Comparison of ENCODE assay signal across 1 cellular context in genomic region chr22:41480397-41480735, GRCh38.
TF ChIP-seq lines count a peak whose summit lies in the region.

No MANE protein-coding gene starts in this region.

TF ChIP-seq in HepG2, 621 proteins besides CTCF, POLR2A, EP300 and RAD21:
- TF ChIP-seq, protein P1, sequence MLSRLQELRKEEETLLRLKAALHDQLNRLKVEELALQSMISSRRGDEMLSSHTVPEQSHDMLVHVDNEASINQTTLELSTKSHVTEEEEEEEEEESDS (CRISPR knock-in tag; IDR thresholded peaks at IDR 0.05; ENCODE audit: borderline replicate concordance): no peak
- TF ChIP-seq ZBTB20 (CRISPR knock-in tag; IDR thresholded peaks at IDR 0.05; ENCODE audit: borderline replicate concordance, low read depth): no peak
- no peak for TF ChIP-seq ZNF451 (CRISPR knock-in tag; IDR thresholded peaks at IDR 0.05)
- no peak for TF ChIP-seq MYC (CRISPR knock-in tag; IDR thresholded peaks at IDR 0.05; ENCODE audit: borderline replicate concordance)
- no peak for TF ChIP-seq KAT2B (IDR thresholded peaks at IDR 0.05; ENCODE audit: borderline replicate concordance, low read depth, low read length)
- no peak for TF ChIP-seq TSC22D2 (CRISPR knock-in tag; IDR thresholded peaks at IDR 0.05; ENCODE audit: borderline replicate concordance)
- TF ChIP-seq ZNF143 (CRISPR knock-in tag; IDR thresholded peaks at IDR 0.05): no peak
- TF ChIP-seq SNAPC2 (CRISPR knock-in tag; IDR thresholded peaks at IDR 0.05): no peak
- no peak for TF ChIP-seq PLRG1 (conservative IDR thresholded peaks at IDR 0.05)
- TF ChIP-seq DNMT1 (CRISPR knock-in tag; IDR thresholded peaks at IDR 0.05): no peak
- TF ChIP-seq, protein P2, sequence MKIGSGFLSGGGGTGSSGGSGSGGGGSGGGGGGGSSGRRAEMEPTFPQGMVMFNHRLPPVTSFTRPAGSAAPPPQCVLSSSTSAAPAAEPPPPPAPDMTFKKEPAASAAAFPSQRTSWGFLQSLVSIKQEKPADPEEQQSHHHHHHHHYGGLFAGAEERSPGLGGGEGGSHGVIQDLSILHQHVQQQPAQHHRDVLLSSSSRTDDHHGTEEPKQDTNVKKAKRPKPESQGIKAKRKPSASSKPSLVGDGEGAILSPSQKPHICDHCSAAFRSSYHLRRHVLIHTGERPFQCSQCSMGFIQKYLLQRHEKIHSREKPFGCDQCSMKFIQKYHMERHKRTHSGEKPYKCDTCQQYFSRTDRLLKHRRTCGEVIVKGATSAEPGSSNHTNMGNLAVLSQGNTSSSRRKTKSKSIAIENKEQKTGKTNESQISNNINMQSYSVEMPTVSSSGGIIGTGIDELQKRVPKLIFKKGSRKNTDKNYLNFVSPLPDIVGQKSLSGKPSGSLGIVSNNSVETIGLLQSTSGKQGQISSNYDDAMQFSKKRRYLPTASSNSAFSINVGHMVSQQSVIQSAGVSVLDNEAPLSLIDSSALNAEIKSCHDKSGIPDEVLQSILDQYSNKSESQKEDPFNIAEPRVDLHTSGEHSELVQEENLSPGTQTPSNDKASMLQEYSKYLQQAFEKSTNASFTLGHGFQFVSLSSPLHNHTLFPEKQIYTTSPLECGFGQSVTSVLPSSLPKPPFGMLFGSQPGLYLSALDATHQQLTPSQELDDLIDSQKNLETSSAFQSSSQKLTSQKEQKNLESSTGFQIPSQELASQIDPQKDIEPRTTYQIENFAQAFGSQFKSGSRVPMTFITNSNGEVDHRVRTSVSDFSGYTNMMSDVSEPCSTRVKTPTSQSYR (CRISPR knock-in tag; IDR thresholded peaks at IDR 0.05; ENCODE audit: borderline replicate concordance): no peak
- TF ChIP-seq KAT8 (CRISPR knock-in tag; IDR thresholded peaks at IDR 0.05): no peak
- no peak for TF ChIP-seq AGO1 (IDR thresholded peaks at IDR 0.05; ENCODE audit: low read depth, low read length, poor library complexity, severe bottlenecking)
- no peak for TF ChIP-seq ZNF574 (CRISPR knock-in tag; IDR thresholded peaks at IDR 0.05)
- TF ChIP-seq THYN1 (CRISPR knock-in tag; IDR thresholded peaks at IDR 0.05; ENCODE audit: borderline replicate concordance, low read depth): no peak
- no peak for TF ChIP-seq RFX5 (IDR thresholded peaks at IDR 0.05; ENCODE audit: low read depth, low read length)
- no peak for TF ChIP-seq ZNF7 (CRISPR knock-in tag; IDR thresholded peaks at IDR 0.05)
